ENCODE assay signal across 8 cellular contexts in genomic region chr17:6421700-6422604, GRCh38. TPM values are rescaled to one million over a fixed set of nuclear protein-coding genes. Genes with fewer than 3 reads are reported as not detected.
A peak's percentile ranks its signal among the peaks of the same experiment; 100 is the strongest.
DNase-seq lines count a peak whose midpoint lies in the region; ATAC-seq and TF ChIP-seq lines count a peak whose summit lies in the region.

No MANE protein-coding gene starts in this region.

- H3K4me3 ChIP-seq in SJSA1 = no peak overlapping the region
- no peak overlapping the region for H3K4me3 ChIP-seq in parathyroid adenoma (ENCODE audit: low read depth, low read length)

- no peak overlapping the region for H3K9ac ChIP-seq in parathyroid adenoma

- TF ChIP-seq CTCF in LNCAP (IDR thresholded peaks at IDR 0.05) (peak; percentile 74), parathyroid adenoma (IDR thresholded peaks at IDR 0.05) (peak; percentile 89), type B pancreatic cell (conservative IDR thresholded peaks at IDR 0.05) (peak; percentile 94)

- H3K4me3 Mint-ChIP-seq in type B pancreatic cell = no peak overlapping the region

- no peaks in the 10 kb centered on the region for H3K9me3 ChIP-seq in SJSA1 (replicated peaks)
- no peaks in the 10 kb centered on the region for H3K9me3 ChIP-seq in parathyroid adenoma (ENCODE audit: control insufficient read depth, low read length)

- DNase-seq in DMS153 treated with DMSO at 0.1 percent for 48 hours (lab: John Stamatoyannopoulos, UW; ENCODE audit: unreplicated experiment) = peak; percentile 15
- DNase-seq in SJSA1 (ENCODE audit: low read depth in 1 of 2, low spot score in 2 of 2) = peak; percentile 64 to 81
- DNase-seq in activated effector memory CD4-positive, alpha-beta T cell treated with anti-CD3 and anti-CD28 coated beads, Interleukin-2, amount 50 U/mL, for 16 hours = peak; percentile 89
- peak; percentile 74 for DNase-seq in germinal center (ENCODE audit: low spot score)
- DNase-seq in type B pancreatic cell (ENCODE audit: extremely low spot score, unreplicated experiment) = peak; percentile 84

- no peak overlapping the region for H3K27ac Mint-ChIP-seq in type B pancreatic cell

- no peaks in the 10 kb centered on the region for H3K27me3 ChIP-seq in SJSA1 (replicated peaks)
- H3K27me3 ChIP-seq in parathyroid adenoma (ENCODE audit: control insufficient read depth, insufficient read depth, low read length) = no peaks in the 10 kb centered on the region

- no peaks in the 10 kb centered on the region for H3K9me3 Mint-ChIP-seq in type B pancreatic cell

- no peaks in the 10 kb centered on the region for H3K36me3 ChIP-seq in SJSA1
- no peaks in the 10 kb centered on the region for H3K36me3 ChIP-seq in parathyroid adenoma (ENCODE audit: control insufficient read depth, insufficient read depth, low read length)

- peaks cover 13% of the 10 kb centered on the region for H3K27me3 Mint-ChIP-seq in type B pancreatic cell

- no peak for ATAC-seq in GM18873 (IDR thresholded peaks at IDR 0.05; ENCODE audit: low FRiP score, unreplicated experiment)

- no peaks in the 10 kb centered on the region for H3K4me1 ChIP-seq in SJSA1 (replicated peaks)
- no peaks in the 10 kb centered on the region for H3K4me1 ChIP-seq in parathyroid adenoma

- no peaks in the 10 kb centered on the region for H3K79me2 ChIP-seq in parathyroid adenoma

- no peak overlapping the region for H3K27ac ChIP-seq in SJSA1
- H3K27ac ChIP-seq in parathyroid adenoma = no peak overlapping the region

- no peaks in the 10 kb centered on the region for H3K36me3 Mint-ChIP-seq in type B pancreatic cell

- H3K4me2 ChIP-seq in parathyroid adenoma (ENCODE audit: low read length) = no peak overlapping the region

- H3K4me1 Mint-ChIP-seq in type B pancreatic cell (ENCODE audit: unreplicated experiment) = no peaks in the 10 kb centered on the region

- no peak overlapping the region for H2AFZ ChIP-seq in parathyroid adenoma

RNA-seq across cellular contexts. Expression of gene AIPL1, which starts 13.0 kb away (rescaled TPM):
- total RNA-seq in SJSA1 (2014; rRNA removed; shearing (Covaris generic)) = not detected in 2 replicates
- not detected in 2 replicates for total RNA-seq in type B pancreatic cell (ENCODE audit: low replicate concordance)

RNA-seq across cellular contexts. Expression of gene PIMREG, which starts 22.3 kb away (rescaled TPM):
- total RNA-seq in SJSA1 (2014; rRNA removed; shearing (Covaris generic)) = 141 and 144 TPM in 2 replicates
- 7.6 and 45.1 TPM in 2 replicates for total RNA-seq in type B pancreatic cell (ENCODE audit: low replicate concordance)

Comparison
In these comparisons a context has a peak if more than half of its experiments do, and no peak if none do; other contexts are left out.
1. DNase-seq: peak in every context shown above with its lines; median percentile 89 in activated effector memory CD4-positive, alpha-beta T cell treated with anti-CD3 and anti-CD28 coated beads, Interleukin-2, amount 50 U/mL, for 16 hours; 84 in type B pancreatic cell; 74 in germinal center; 72 in SJSA1; 15 in DMS153 treated with DMSO at 0.1 percent for 48 hours.